ENCODE assay signal across 8 cellular contexts in the genomic region with DNA sequence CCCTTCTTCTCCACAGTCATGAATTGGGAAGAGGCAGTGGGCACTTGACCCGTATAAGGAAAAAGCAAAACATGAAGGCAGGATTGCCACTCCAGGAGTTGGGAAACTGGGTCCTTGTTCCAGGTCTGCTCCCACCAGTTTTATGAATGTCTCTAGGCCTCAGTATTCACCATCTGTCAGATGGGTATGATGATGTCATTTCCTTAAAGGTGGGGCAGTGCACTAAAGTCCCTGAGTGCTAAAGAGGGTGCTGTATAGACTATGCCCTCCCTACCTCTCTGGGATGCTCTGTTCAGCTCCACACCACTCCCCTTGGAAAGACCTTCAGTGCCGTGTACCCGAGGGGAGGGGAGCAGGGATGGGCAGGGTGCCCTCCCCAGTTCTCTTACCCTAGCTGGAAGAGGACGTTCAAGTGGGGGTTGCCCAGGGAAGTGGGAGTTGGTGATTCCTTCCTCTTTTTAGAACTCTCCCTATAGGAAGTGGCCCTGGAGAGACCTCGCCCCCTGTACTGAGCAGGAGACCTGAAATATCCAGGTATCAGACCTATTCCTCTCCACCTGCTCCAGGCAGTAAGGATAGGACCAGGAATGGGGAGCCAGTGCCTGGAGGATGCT.
A peak's percentile ranks its signal among the peaks of the same experiment; 100 is the strongest.
DNase-seq lines count a peak whose midpoint lies in the region; ATAC-seq and TF ChIP-seq lines count a peak whose summit lies in the region.

No MANE protein-coding gene starts in this region.

- DNase-seq in MM.1S: no peak

- H3K4me3 Mint-ChIP-seq in nephron: peak overlapping the region; percentile 92 to 99 (median 99)

- H3K9me3 ChIP-seq in BLaER1 (no peaks in the 10 kb centered on the region), MM.1S (replicated peaks; ENCODE audit: insufficient read depth, low read length) (no peaks in the 10 kb centered on the region)

- peak overlapping the region; percentile 91 for H3K9ac ChIP-seq in BLaER1
- H3K9ac ChIP-seq in MM.1S (ENCODE audit: low read length): peak overlapping the region; percentile 61; the same call in 1 of the 2 replicates

- peaks cover 38% of the 10 kb centered on the region for H3F3A ChIP-seq in MM.1S (ENCODE audit: insufficient read depth, low read length)

- ATAC-seq in HG02938 (IDR thresholded peaks at IDR 0.05; ENCODE audit: unreplicated experiment) (no peak), HG03442 (IDR thresholded peaks at IDR 0.05; ENCODE audit: unreplicated experiment) (no peak), GM19397 (IDR thresholded peaks at IDR 0.05; ENCODE audit: unreplicated experiment) (no peak), GM18873 (IDR thresholded peaks at IDR 0.05; ENCODE audit: low FRiP score, unreplicated experiment) (no peak)

- no peak overlapping the region for H2AFZ ChIP-seq in MM.1S (ENCODE audit: low read length)

- peak overlapping the region; percentile 97 for H3K4me2 ChIP-seq in BLaER1
- H3K4me2 ChIP-seq in MM.1S (ENCODE audit: low read depth, low read length): peak overlapping the region; percentile 97

- TF ChIP-seq CTCF in MM.1S (IDR thresholded peaks at IDR 0.05; ENCODE audit: low read length): no peak
- no peak for TF ChIP-seq CTCF in nephron (IDR thresholded peaks at IDR 0.05; ENCODE audit: unreplicated experiment in 3 of 3)

- H3K9me2 ChIP-seq in MM.1S (replicated peaks; ENCODE audit: insufficient read depth, low read length): no peaks in the 10 kb centered on the region

- no peaks in the 10 kb centered on the region for H3K36me3 Mint-ChIP-seq in nephron (ENCODE audit: low read depth)

- H3K27me3 ChIP-seq in BLaER1: no peaks in the 10 kb centered on the region
- H3K27me3 ChIP-seq in MM.1S (replicated peaks; ENCODE audit: insufficient read depth, low read length): no peaks in the 10 kb centered on the region

- peaks cover 60% of the 10 kb centered on the region for H3K4me1 Mint-ChIP-seq in nephron

- peak overlapping the region; percentile 98 for H3K4me3 ChIP-seq in BLaER1
- H3K4me3 ChIP-seq in MM.1S (ENCODE audit: low read length): peak overlapping the region; percentile 99

- H3K27ac ChIP-seq in BLaER1 (peak overlapping the region; percentile 89; the same call in 1 of the 2 replicates), MM.1S (ENCODE audit: low read length) (peak overlapping the region; percentile 48; the same call in 1 of the 2 replicates), cingulate gyrus (ENCODE audit: low read depth, low read length) (peak overlapping the region; percentile 58)

- H3K79me2 ChIP-seq in MM.1S (ENCODE audit: low read length): peaks cover 67% of the 10 kb centered on the region

- H3K4me1 ChIP-seq in BLaER1: peaks cover 75% of the 10 kb centered on the region
- H3K4me1 ChIP-seq in MM.1S (ENCODE audit: low read length): peaks cover 14% of the 10 kb centered on the region

- H3K9me3 Mint-ChIP-seq in nephron: no peaks in the 10 kb centered on the region

- H3K36me3 ChIP-seq in BLaER1 (0 out of 2 replicates have a peak, but pooled peaks cover 5% of the 10 kb centered on the region), MM.1S (replicated peaks; ENCODE audit: insufficient read depth, low read length) (no peaks in the 10 kb centered on the region)

- H4K20me1 ChIP-seq in BLaER1: peaks cover 59% of the 10 kb centered on the region
- H4K20me1 ChIP-seq in MM.1S (ENCODE audit: insufficient read depth, low read length): no peaks in the 10 kb centered on the region

- peak overlapping the region; percentile 90 to 100 (median 96) for H3K27ac Mint-ChIP-seq in nephron

- peaks cover 11% of the 10 kb centered on the region for H3K27me3 Mint-ChIP-seq in nephron (ENCODE audit: low read depth)
